15 cellular contexts compared by ENCODE assay signal in the genomic region with DNA sequence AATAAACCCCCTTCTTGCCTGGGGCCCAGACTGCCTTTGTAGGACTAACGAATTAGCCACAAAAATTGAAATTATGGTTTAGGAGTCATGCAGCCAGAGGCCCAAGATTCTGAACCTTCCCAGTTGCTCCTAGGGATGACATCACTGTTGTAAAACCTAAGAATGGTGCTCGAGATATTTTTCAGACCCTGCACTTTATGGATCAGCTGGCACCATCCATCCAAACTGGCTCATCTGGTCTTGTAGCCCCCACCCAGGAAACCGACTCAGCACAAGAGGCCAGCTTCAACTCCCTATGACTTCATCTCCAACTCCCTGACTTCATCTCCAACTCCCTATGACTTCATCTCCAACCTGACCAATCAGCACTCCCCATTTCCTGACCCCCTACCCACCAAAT. TPM values are rescaled to one million over a fixed set of nuclear protein-coding genes. Genes with fewer than 3 reads are reported as not detected.
A peak's percentile ranks its signal among the peaks of the same experiment; 100 is the strongest.
DNase-seq lines count a peak whose midpoint lies in the region; ATAC-seq, FAIRE-seq and TF ChIP-seq lines count a peak whose summit lies in the region.
"Had no signal": no experiment of that assay in that cellular context is flagged by ENCODE, and none has a peak within 500 bp of the region (broad histone marks: within the 10 kb centered on the region; RNA-seq: fewer than 3 reads in every experiment).

No MANE protein-coding gene starts in this region.

- POLR2A ChIA-PET in HepG2 (lab: Yijun Ruan, JAX) (interaction anchor here (1.3 kb wide), 1 partner anchor 9 kb away, joined by 3 read pairs; no protein-coding TSS in a partner anchor), PC-9 (lab: Charles Lee; ENCODE audit: unreplicated experiment) (no interaction called here)

- no peak for ATAC-seq in HepG2
- ATAC-seq in right lobe of liver: no peak
- no peak for ATAC-seq in HG02884 (IDR thresholded peaks at IDR 0.05; ENCODE audit: unreplicated experiment)
- ATAC-seq: activated T-helper 17 cell treated with anti-CD3 and anti-CD28 coated beads, Interleukin-2, amount 50 U/mL, for 72 hours; body of pancreas had no signal

- H3F3A ChIP-seq in PC-9 (ENCODE audit: insufficient read depth, low read depth): peaks cover 7% of the 10 kb centered on the region; the same call in 1 of the 2 replicates

- no peak for FAIRE-seq in HepG2 (lab: Jason Lieb, UNC)

- no peaks in the 10 kb centered on the region for H3K9me2 ChIP-seq in PC-9 (ENCODE audit: insufficient read depth)

- in situ Hi-C loops in HepG2 (cut with HindIII; ENCODE audit: extremely low pct_ligation_motif_present, low pct_unique_long_range_greater_than_20kb) (no loop called here), transverse colon (cut with MboI; ENCODE audit: low pct_ligation_motif_present in 1 of 4, low pct_unique_long_range_greater_than_20kb in 1 of 4, low sequenced_read_pairs in 3 of 4) (no loop called here)

- intact Hi-C loops in HepG2 (cut with micrococcal nuclease; ENCODE audit: unreplicated experiment): no loop called here
- intact Hi-C loops in right lobe of liver (cut with DNase I): no loop called here
- intact Hi-C loops in transverse colon (cut with DNase I; ENCODE audit: low total_unique reads): no loop called here
- intact Hi-C loops in PC-9 (cut with micrococcal nuclease; ENCODE audit: unreplicated experiment): no loop called here

- no peaks in the 10 kb centered on the region for H4K20me1 ChIP-seq in HepG2 (ENCODE audit: insufficient read depth, low read length)
- no peaks in the 10 kb centered on the region for H4K20me1 ChIP-seq in PC-9 (ENCODE audit: insufficient read depth)

- H3K79me2 ChIP-seq in HepG2 (ENCODE audit: insufficient read depth, low read length): no peaks in the 10 kb centered on the region
- H3K79me2 ChIP-seq in PC-9 (ENCODE audit: low read depth): no peaks in the 10 kb centered on the region

- H3K4me1 ChIP-seq in HepG2 (ENCODE audit: insufficient read depth, low read length) (peaks cover 11% of the 10 kb centered on the region), right lobe of liver (no peaks in the 10 kb centered on the region), transverse colon (peaks cover 0 to 16% (median 12%) of the 10 kb centered on the region in 4 donors), PC-9 (replicated peaks; ENCODE audit: insufficient read depth) (no peaks in the 10 kb centered on the region)

- TF ChIP-seq POLR2A in HepG2 (IDR thresholded peaks at IDR 0.05; ENCODE audit: insufficient read depth in 1 of 2, low read depth in 2 of 2, low read length in 2 of 2) (0 out of 4 replicates have a peak, but pooled peaks of 1 of the 2 experiments have one; percentile 25), right lobe of liver (IDR thresholded peaks at IDR 0.05) (no peak), transverse colon (IDR thresholded peaks at IDR 0.05) (no peak)

- H3K27me3 ChIP-seq in HepG2 (ENCODE audit: control insufficient read depth in 1 of 2, insufficient read depth in 2 of 2, low read length in 2 of 2) (no peaks in the 10 kb centered on the region), right lobe of liver (no peaks in the 10 kb centered on the region), transverse colon (no peaks in the 10 kb centered on the region), PC-9 (ENCODE audit: insufficient read depth, low read depth) (no peaks in the 10 kb centered on the region)
- H3K27me3 ChIP-seq: body of pancreas had no signal

- H3K9me3 ChIP-seq in HepG2 (ENCODE audit: low read length): no peaks in the 10 kb centered on the region
- H3K9me3 ChIP-seq in right lobe of liver: no peaks in the 10 kb centered on the region
- no peaks in the 10 kb centered on the region for H3K9me3 ChIP-seq in transverse colon
- no peaks in the 10 kb centered on the region for H3K9me3 ChIP-seq in PC-9 (ENCODE audit: insufficient read depth, low read depth)
- H3K9me3 ChIP-seq: body of pancreas had no signal

- DNase-seq in HepG2 (ENCODE audit: low spot score): no peak
- no peak for DNase-seq in right lobe of liver
- peak; percentile 33 for DNase-seq in fibroblast of peridontal ligament (ENCODE audit: extremely low read depth)
- DNase-seq in transverse colon: no peak
- no peak for DNase-seq in PC-9
- DNase-seq: activated CD4-positive, alpha-beta T cell treated with anti-CD3 and anti-CD28 coated beads, Interleukin-2, amount 50 U/mL, for 1 hour; body of pancreas; foreskin melanocyte; GOT3; midbrain; NCI-H2029; RPMI8226 had no signal

- no TSS peak for BruUV-seq in HepG2 (replicated peaks; lab: Mats Ljungman, UMichigan)
- no TSS peak for BruUV-seq in PC-9 (replicated peaks; lab: Mats Ljungman, UMichigan)

- TF ChIP-seq EP300 in HepG2 (IDR thresholded peaks at IDR 0.05; ENCODE audit: low read depth in 2 of 2, low read length in 2 of 2) (no peak), HepG2 (CRISPR knock-in tag; IDR thresholded peaks at IDR 0.05; ENCODE audit: borderline replicate concordance) (no peak), transverse colon (IDR thresholded peaks at IDR 0.05; ENCODE audit: low read depth) (no peak)

- peaks cover 22 to 55% of the 10 kb centered on the region in 2 experiments for H3K36me3 ChIP-seq in HepG2 (replicated peaks in 1 of 2; ENCODE audit: control insufficient read depth in 1 of 2, insufficient read depth in 2 of 2, low read length in 2 of 2)
- H3K36me3 ChIP-seq in right lobe of liver: peaks cover 4 to 46% (median 31%) of the 10 kb centered on the region in 4 donors
- peaks cover 0 to 36% (median 14%) of the 10 kb centered on the region in 4 donors for H3K36me3 ChIP-seq in transverse colon
- peaks cover 7% of the 10 kb centered on the region; the same call in 1 of the 2 replicates for H3K36me3 ChIP-seq in PC-9 (ENCODE audit: low read depth)

- no peak overlapping the region for H3K9ac ChIP-seq in HepG2 (ENCODE audit: insufficient read depth, low read depth, low read length)

- CTCF ChIA-PET in HepG2 (lab: Yijun Ruan, JAX; ENCODE audit: low intra/inter-chr PET ratio, low total read pairs): no interaction called here
- CTCF ChIA-PET in PC-9 (lab: Charles Lee): no interaction called here

- H2AFZ ChIP-seq in HepG2 (ENCODE audit: low read length): no peak overlapping the region
- no peak overlapping the region for H2AFZ ChIP-seq in PC-9

- H3K27ac ChIP-seq in HepG2 (ENCODE audit: extremely low read length, insufficient read depth, low read length): no peak overlapping the region
- H3K27ac ChIP-seq in right lobe of liver: no peak overlapping the region
- peak overlapping the region; percentile 71 to 90 (median 80) for H3K27ac ChIP-seq in transverse colon
- H3K27ac ChIP-seq in PC-9: no peak overlapping the region
- H3K27ac ChIP-seq: body of pancreas had no signal

- no peak for TF ChIP-seq CTCF in HepG2 (CRISPR knock-in tag; IDR thresholded peaks at IDR 0.05)
- no peak for TF ChIP-seq CTCF in right lobe of liver (IDR thresholded peaks at IDR 0.05)
- no peak for TF ChIP-seq CTCF in transverse colon (IDR thresholded peaks at IDR 0.05)
- TF ChIP-seq CTCF in PC-9 (conservative IDR thresholded peaks at IDR 0.05): no peak

- 97% methylated on average over 3 of the region's 3 CpGs for WGBS in HepG2 (ENCODE audit: low lambda C conversion rate)
- 90% methylated on average over 3 of the region's 3 CpGs for WGBS in right lobe of liver (ENCODE audit: insufficient coverage, low coverage, low lambda C conversion rate, missing lambda C conversion rate)
- 62% methylated on average over 3 of the region's 3 CpGs; no CpG with 5 or more reads in 1 of the 2 donors for WGBS in transverse colon (ENCODE audit: low coverage in 1 of 2), 2 donors

- no peak for TF ChIP-seq RAD21 in HepG2 (CRISPR knock-in tag; IDR thresholded peaks at IDR 0.05)

- H3K4me3 ChIP-seq in HepG2 (replicated peaks in 1 of 3; ENCODE audit: insufficient read depth in 1 of 3, low read depth in 2 of 3, low read length in 3 of 3): no peak overlapping the region
- H3K4me3 ChIP-seq in right lobe of liver: no peak overlapping the region
- H3K4me3 ChIP-seq in transverse colon: no peak overlapping the region
- H3K4me3 ChIP-seq in PC-9: no peak overlapping the region
- H3K4me3 ChIP-seq: body of pancreas had no signal

- H3K4me2 ChIP-seq in HepG2 (ENCODE audit: low read depth, low read length) (no peak overlapping the region), PC-9 (no peak overlapping the region)

RNA-seq across cellular contexts. Expression of a gene that starts 10.9 kb away (rescaled TPM):
- total RNA-seq in HepG2 (2016; rRNA removed; fragmentation: Illumina TruSeq; extraction: Trizol): 3.6 and 8.2 TPM in 2 replicates
- 1.1 and 1.8 TPM in 2 replicates for total RNA-seq in HepG2 (2016; cell fraction: cytosol; rRNA removed; fragmentation: Illumina TruSeq; extraction: Trizol; ENCODE audit: low read depth)
- 2.4 and 9.2 TPM in 2 replicates for total RNA-seq in HepG2 (2016; cell fraction: insoluble cytoplasmic fraction; rRNA removed; fragmentation: Illumina TruSeq; extraction: Trizol)
- 1.1 and 1.4 TPM in 2 replicates for total RNA-seq in HepG2 (2016; cell fraction: membrane; rRNA removed; fragmentation: Illumina TruSeq; extraction: Trizol)
- 8.8 and 9.0 TPM in 2 replicates for total RNA-seq in HepG2 (2016; cell fraction: nucleus; rRNA removed; fragmentation: Illumina TruSeq; extraction: Trizol)
- 2.1 and 4.3 TPM in 2 replicates for polyA plus RNA-seq in HepG2 (2011; rRNA removed)
- 0.99 and 1.4 TPM in 2 replicates for polyA plus RNA-seq in HepG2 (2011; cell fraction: cytosol; rRNA removed)
- 26.0 and 30.5 TPM in 2 replicates for polyA plus RNA-seq in HepG2 (2011; cell fraction: nucleus; rRNA removed)
- polyA plus RNA-seq in HepG2 (2012): 3.9 and 4.6 TPM in 2 replicates
- polyA plus RNA-seq in HepG2 (2016; cell fraction: cytosol; fragmentation: Illumina TruSeq; extraction: Trizol; ENCODE audit: low read depth): 0.88 and 1.3 TPM in 2 replicates
- 2.9 and 4.4 TPM in 2 replicates for polyA plus RNA-seq in HepG2 (2016; cell fraction: insoluble cytoplasmic fraction; fragmentation: Illumina TruSeq; extraction: Trizol; ENCODE audit: low read depth)
- 1.0 and 1.6 TPM in 2 replicates for polyA plus RNA-seq in HepG2 (2016; cell fraction: membrane; fragmentation: Illumina TruSeq; extraction: Trizol; ENCODE audit: low read depth)
- polyA plus RNA-seq in HepG2 (2016; cell fraction: nucleus; fragmentation: Illumina TruSeq; extraction: Trizol; ENCODE audit: insufficient read depth, low read depth): 26.6 and 28.0 TPM in 2 replicates
- polyA minus RNA-seq in HepG2 (2011; rRNA and poly(A)+ RNA removed; ENCODE audit: low replicate concordance): 3.4 and 3.8 TPM in 2 replicates
- polyA minus RNA-seq in HepG2 (2011; cell fraction: cytosol; rRNA and poly(A)+ RNA removed): 3.0 TPM in 2 replicates
- polyA minus RNA-seq in HepG2 (2011; cell fraction: nucleus; rRNA and poly(A)+ RNA removed): 4.9 and 7.6 TPM in 2 replicates
- under 1 TPM in 1 of 6 experiments, not detected in 5; 0.62 TPM for total RNA-seq in right lobe of liver
- total RNA-seq in transverse colon: 10 to 100 TPM; 17.1 to 23.7 (median 20.6) TPM
- 60.8 and 77.8 TPM in 2 replicates for total RNA-seq in PC-9 (2021)

RNA-seq across cellular contexts. Expression of a gene that starts 34.3 kb away (rescaled TPM):
- total RNA-seq in HepG2 (2016; rRNA removed; fragmentation: Illumina TruSeq; extraction: Trizol) (39.8 and 89.7 TPM in 2 replicates), right lobe of liver (10 to 100 TPM; 31.0 to 37.0 (median 35.1) TPM), transverse colon (10 to 100 TPM; 11.6 to 44.8 (median 30.4) TPM), PC-9 (2021) (69.7 and 91.7 TPM in 2 replicates)
- total RNA-seq in HepG2 (2016; cell fraction: cytosol; rRNA removed; fragmentation: Illumina TruSeq; extraction: Trizol; ENCODE audit: low read depth): 19.0 and 21.2 TPM in 2 replicates
- total RNA-seq in HepG2 (2016; cell fraction: insoluble cytoplasmic fraction; rRNA removed; fragmentation: Illumina TruSeq; extraction: Trizol): 34.8 and 87.8 TPM in 2 replicates
- 36.4 and 39.1 TPM in 2 replicates for total RNA-seq in HepG2 (2016; cell fraction: membrane; rRNA removed; fragmentation: Illumina TruSeq; extraction: Trizol)
- 55.4 and 62.2 TPM in 2 replicates for total RNA-seq in HepG2 (2016; cell fraction: nucleus; rRNA removed; fragmentation: Illumina TruSeq; extraction: Trizol)
- polyA plus RNA-seq in HepG2 (2011; rRNA removed): 74.3 and 79.0 TPM in 2 replicates
- 56.3 and 67.1 TPM in 2 replicates for polyA plus RNA-seq in HepG2 (2011; cell fraction: cytosol; rRNA removed)
- 42.7 and 43.4 TPM in 2 replicates for polyA plus RNA-seq in HepG2 (2011; cell fraction: nucleus; rRNA removed)
- polyA plus RNA-seq in HepG2 (2012): 84.3 and 86.0 TPM in 2 replicates
- 12.5 and 13.5 TPM in 2 replicates for polyA plus RNA-seq in HepG2 (2016; cell fraction: cytosol; fragmentation: Illumina TruSeq; extraction: Trizol; ENCODE audit: low read depth)
- 124 and 144 TPM in 2 replicates for polyA plus RNA-seq in HepG2 (2016; cell fraction: insoluble cytoplasmic fraction; fragmentation: Illumina TruSeq; extraction: Trizol; ENCODE audit: low read depth)
- polyA plus RNA-seq in HepG2 (2016; cell fraction: membrane; fragmentation: Illumina TruSeq; extraction: Trizol; ENCODE audit: low read depth): 26.1 and 30.0 TPM in 2 replicates
- polyA plus RNA-seq in HepG2 (2016; cell fraction: nucleus; fragmentation: Illumina TruSeq; extraction: Trizol; ENCODE audit: insufficient read depth, low read depth): 107 and 120 TPM in 2 replicates
- 72.1 and 78.5 TPM in 2 replicates for polyA minus RNA-seq in HepG2 (2011; rRNA and poly(A)+ RNA removed; ENCODE audit: low replicate concordance)
- polyA minus RNA-seq in HepG2 (2011; cell fraction: cytosol; rRNA and poly(A)+ RNA removed): 44.7 and 45.6 TPM in 2 replicates
- polyA minus RNA-seq in HepG2 (2011; cell fraction: nucleus; rRNA and poly(A)+ RNA removed): 55.0 and 55.2 TPM in 2 replicates

RNA-seq across cellular contexts. Expression of a gene that starts 36.5 kb away (rescaled TPM):
- total RNA-seq in HepG2 (2016; rRNA removed; fragmentation: Illumina TruSeq; extraction: Trizol) (0.20 and 0.58 TPM in 2 replicates), right lobe of liver (under 1 TPM in 1 of 6 experiments, not detected in 5; 0.18 TPM), transverse colon (1 to 10 TPM in 3 of 4 donors, not detected in 1; 1.9 to 10.0 (median 3.2) TPM), PC-9 (2021) (2.8 and 3.0 TPM in 2 replicates)
- total RNA-seq in HepG2 (2016; cell fraction: cytosol; rRNA removed; fragmentation: Illumina TruSeq; extraction: Trizol; ENCODE audit: low read depth): 0.30 and 0.35 TPM in 2 replicates
- 0.22 and 0.58 TPM in 2 replicates for total RNA-seq in HepG2 (2016; cell fraction: insoluble cytoplasmic fraction; rRNA removed; fragmentation: Illumina TruSeq; extraction: Trizol)
- total RNA-seq in HepG2 (2016; cell fraction: membrane; rRNA removed; fragmentation: Illumina TruSeq; extraction: Trizol): 0.46 and 0.65 TPM in 2 replicates
- 0.28 and 0.34 TPM in 2 replicates for total RNA-seq in HepG2 (2016; cell fraction: nucleus; rRNA removed; fragmentation: Illumina TruSeq; extraction: Trizol)
- polyA plus RNA-seq in HepG2 (2011; rRNA removed): 0.48 and 0.84 TPM in 2 replicates
- 0.56 and 0.97 TPM in 2 replicates for polyA plus RNA-seq in HepG2 (2011; cell fraction: cytosol; rRNA removed)
- polyA plus RNA-seq in HepG2 (2011; cell fraction: nucleus; rRNA removed): 0.35 and 0.62 TPM in 2 replicates
- polyA plus RNA-seq in HepG2 (2012): 0.33 TPM in 1 of 2 replicates, not detected in the other
- 0.50 and 0.53 TPM in 2 replicates for polyA plus RNA-seq in HepG2 (2016; cell fraction: cytosol; fragmentation: Illumina TruSeq; extraction: Trizol; ENCODE audit: low read depth)
- 0.17 and 0.28 TPM in 2 replicates for polyA plus RNA-seq in HepG2 (2016; cell fraction: insoluble cytoplasmic fraction; fragmentation: Illumina TruSeq; extraction: Trizol; ENCODE audit: low read depth)
- polyA plus RNA-seq in HepG2 (2016; cell fraction: membrane; fragmentation: Illumina TruSeq; extraction: Trizol; ENCODE audit: low read depth): 0.20 and 0.35 TPM in 2 replicates
- polyA plus RNA-seq in HepG2 (2016; cell fraction: nucleus; fragmentation: Illumina TruSeq; extraction: Trizol; ENCODE audit: insufficient read depth, low read depth): 0.46 and 0.81 TPM in 2 replicates
- 0.54 and 2.1 TPM in 2 replicates for polyA minus RNA-seq in HepG2 (2011; rRNA and poly(A)+ RNA removed; ENCODE audit: low replicate concordance)
- 0.49 TPM in 1 of 2 replicates, not detected in the other for polyA minus RNA-seq in HepG2 (2011; cell fraction: cytosol; rRNA and poly(A)+ RNA removed)
- not detected in 2 replicates for polyA minus RNA-seq in HepG2 (2011; cell fraction: nucleus; rRNA and poly(A)+ RNA removed)
- total RNA-seq: urinary bladder had no signal

RNA-seq across cellular contexts. Expression of a gene that starts 37.4 kb away (rescaled TPM):
- 2.0 and 5.8 TPM in 2 replicates for total RNA-seq in HepG2 (2016; rRNA removed; fragmentation: Illumina TruSeq; extraction: Trizol)
- total RNA-seq in HepG2 (2016; cell fraction: cytosol; rRNA removed; fragmentation: Illumina TruSeq; extraction: Trizol; ENCODE audit: low read depth): 1.8 and 2.5 TPM in 2 replicates
- 1.6 and 5.0 TPM in 2 replicates for total RNA-seq in HepG2 (2016; cell fraction: insoluble cytoplasmic fraction; rRNA removed; fragmentation: Illumina TruSeq; extraction: Trizol)
- total RNA-seq in HepG2 (2016; cell fraction: membrane; rRNA removed; fragmentation: Illumina TruSeq; extraction: Trizol): 2.3 TPM in 2 replicates
- total RNA-seq in HepG2 (2016; cell fraction: nucleus; rRNA removed; fragmentation: Illumina TruSeq; extraction: Trizol): 7.8 and 9.0 TPM in 2 replicates
- 11.4 and 18.0 TPM in 2 replicates for polyA plus RNA-seq in HepG2 (2011; rRNA removed)
- polyA plus RNA-seq in HepG2 (2011; cell fraction: cytosol; rRNA removed): 5.4 and 6.1 TPM in 2 replicates
- 90.2 and 107 TPM in 2 replicates for polyA plus RNA-seq in HepG2 (2011; cell fraction: nucleus; rRNA removed)
- polyA plus RNA-seq in HepG2 (2012): 10.2 and 11.2 TPM in 2 replicates
- polyA plus RNA-seq in HepG2 (2016; cell fraction: cytosol; fragmentation: Illumina TruSeq; extraction: Trizol; ENCODE audit: low read depth): 0.93 and 1.5 TPM in 2 replicates
- 1.1 and 1.4 TPM in 2 replicates for polyA plus RNA-seq in HepG2 (2016; cell fraction: insoluble cytoplasmic fraction; fragmentation: Illumina TruSeq; extraction: Trizol; ENCODE audit: low read depth)
- polyA plus RNA-seq in HepG2 (2016; cell fraction: membrane; fragmentation: Illumina TruSeq; extraction: Trizol; ENCODE audit: low read depth): 1.8 and 2.0 TPM in 2 replicates
- polyA plus RNA-seq in HepG2 (2016; cell fraction: nucleus; fragmentation: Illumina TruSeq; extraction: Trizol; ENCODE audit: insufficient read depth, low read depth): 29.8 and 32.4 TPM in 2 replicates
- polyA minus RNA-seq in HepG2 (2011; rRNA and poly(A)+ RNA removed; ENCODE audit: low replicate concordance): 0.84 and 2.9 TPM in 2 replicates
- polyA minus RNA-seq in HepG2 (2011; cell fraction: cytosol; rRNA and poly(A)+ RNA removed): 0.62 and 1.3 TPM in 2 replicates
- 4.0 and 7.6 TPM in 2 replicates for polyA minus RNA-seq in HepG2 (2011; cell fraction: nucleus; rRNA and poly(A)+ RNA removed)
- 10 to 100 TPM in 1 of 6 experiments, 1 to 10 TPM in 5; 2.2 to 11.0 (median 3.1) TPM for total RNA-seq in right lobe of liver
- total RNA-seq in transverse colon: 10 to 100 TPM in 2 of 4 donors, 1 to 10 TPM in 1, not detected in 1; 5.4 to 24.6 (median 16.9) TPM
- total RNA-seq in PC-9 (2021): 10.3 and 12.3 TPM in 2 replicates

RNA-seq across cellular contexts. Expression of a gene that starts 40.9 kb away (rescaled TPM):
- total RNA-seq in HepG2 (2016; rRNA removed; fragmentation: Illumina TruSeq; extraction: Trizol): 0.15 TPM in 1 of 2 replicates, not detected in the other
- total RNA-seq in HepG2 (2016; cell fraction: cytosol; rRNA removed; fragmentation: Illumina TruSeq; extraction: Trizol; ENCODE audit: low read depth): not detected in 2 replicates
- not detected in 2 replicates for total RNA-seq in HepG2 (2016; cell fraction: insoluble cytoplasmic fraction; rRNA removed; fragmentation: Illumina TruSeq; extraction: Trizol)
- total RNA-seq in HepG2 (2016; cell fraction: membrane; rRNA removed; fragmentation: Illumina TruSeq; extraction: Trizol): not detected in 2 replicates
- total RNA-seq in HepG2 (2016; cell fraction: nucleus; rRNA removed; fragmentation: Illumina TruSeq; extraction: Trizol): not detected in 2 replicates
- 0.04 and 0.11 TPM in 2 replicates for polyA plus RNA-seq in HepG2 (2011; rRNA removed)
- polyA plus RNA-seq in HepG2 (2011; cell fraction: cytosol; rRNA removed): not detected in 2 replicates
- 0.06 and 0.07 TPM in 2 replicates for polyA plus RNA-seq in HepG2 (2011; cell fraction: nucleus; rRNA removed)
- 0.17 and 1.1 TPM in 2 replicates for polyA plus RNA-seq in HepG2 (2012)
- polyA plus RNA-seq in HepG2 (2016; cell fraction: cytosol; fragmentation: Illumina TruSeq; extraction: Trizol; ENCODE audit: low read depth): not detected in 2 replicates
- polyA plus RNA-seq in HepG2 (2016; cell fraction: insoluble cytoplasmic fraction; fragmentation: Illumina TruSeq; extraction: Trizol; ENCODE audit: low read depth): 0.08 TPM in 1 of 2 replicates, not detected in the other
- not detected in 2 replicates for polyA plus RNA-seq in HepG2 (2016; cell fraction: membrane; fragmentation: Illumina TruSeq; extraction: Trizol; ENCODE audit: low read depth)
- not detected in 2 replicates for polyA plus RNA-seq in HepG2 (2016; cell fraction: nucleus; fragmentation: Illumina TruSeq; extraction: Trizol; ENCODE audit: insufficient read depth, low read depth)
- not detected in 2 replicates for polyA minus RNA-seq in HepG2 (2011; rRNA and poly(A)+ RNA removed; ENCODE audit: low replicate concordance)
- 0.35 TPM in 1 of 2 replicates, not detected in the other for polyA minus RNA-seq in HepG2 (2011; cell fraction: cytosol; rRNA and poly(A)+ RNA removed)
- polyA minus RNA-seq in HepG2 (2011; cell fraction: nucleus; rRNA and poly(A)+ RNA removed): not detected in 2 replicates
- not detected for total RNA-seq in right lobe of liver
- under 1 TPM in 1 of 4 donors, not detected in 3; 0.40 TPM for total RNA-seq in transverse colon
- total RNA-seq in PC-9 (2021): not detected in 2 replicates
- total RNA-seq: body of pancreas, urinary bladder had no signal

Comparison
In these comparisons a context has a peak if more than half of its experiments do, and no peak if none do; other contexts are left out.
1. H3K27ac ChIP-seq: peak in transverse colon (4 of 4); none in HepG2 (single experiment), right lobe of liver (0 of 3) and PC-9 (single experiment).